8 cellular contexts compared by ENCODE assay signal in the genomic region with DNA sequence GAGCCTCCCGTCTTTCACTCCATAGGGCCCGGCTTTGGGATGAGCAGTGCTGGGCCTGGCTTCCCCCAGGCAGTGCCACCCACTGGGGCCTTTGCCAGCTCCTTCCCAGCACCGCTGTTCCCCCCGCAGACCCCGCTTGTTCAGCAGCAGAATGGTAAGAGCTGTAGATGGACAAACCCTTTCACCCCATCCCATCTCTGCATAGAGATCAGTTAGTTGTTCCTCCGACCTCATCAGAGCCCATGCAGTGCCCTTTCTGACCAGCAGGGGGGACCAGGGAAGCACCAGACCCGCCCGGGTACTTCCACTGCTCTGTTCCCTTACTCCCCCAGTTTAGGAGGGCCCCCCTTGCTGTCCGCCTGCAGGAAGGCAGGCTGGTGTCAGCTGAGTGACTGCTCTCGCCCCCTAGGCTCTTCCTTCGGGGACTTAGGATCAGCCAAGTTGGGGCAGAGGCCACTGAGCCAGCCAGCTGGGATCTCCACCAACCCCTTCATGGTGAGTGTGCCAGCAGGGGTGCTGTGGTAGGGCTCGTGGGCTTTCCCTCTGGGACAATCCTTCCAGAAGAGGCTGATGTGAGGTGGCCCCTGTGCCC. TPM values are rescaled to one million over a fixed set of nuclear protein-coding genes. Genes with fewer than 3 reads are reported as not detected.
A peak's percentile ranks its signal among the peaks of the same experiment; 100 is the strongest.
DNase-seq lines count a peak whose midpoint lies in the region; ATAC-seq and TF ChIP-seq lines count a peak whose summit lies in the region.

No MANE protein-coding gene starts in this region.

- DNase-seq in CMK (ENCODE audit: low read depth) (peak; percentile 87), Peyer's patch (peak; percentile 84 to 95 (median 90)), fibroblast of the aortic adventitia (ENCODE audit: low read depth) (peak; percentile 73), tibial nerve (ENCODE audit: low spot score in 2 of 2) (peak; percentile 83 to 95)
- peak; percentile 69 for DNase-seq in activated T-helper 1 cell treated with anti-CD3 and anti-CD28 coated beads, Interleukin-12 subunit alpha, Interleukin-12 subunit beta, Interleukin-2, Interleukin-4 antibody, amounts not matched to agents 30 ng/mL and 10 ng/mL and 1 ng/mL, durations not matched to agents 14 hours and 24 hours and 36 hours (ENCODE audit: low spot score)

- intact Hi-C loops in activated T-helper 1 cell treated with anti-CD3 and anti-CD28 coated beads, Interleukin-12 subunit alpha, Interleukin-12 subunit beta, Interleukin-2, Interleukin-4 antibody, amounts not matched to agents 30 ng/mL and 10 ng/mL and 1 ng/mL, durations not matched to agents 14 hours and 24 hours and 36 hours (cut with micrococcal nuclease): loop anchor here (1.0 to 5.0 kb wide), 3 partner anchors 37 to 161 kb away; no protein-coding TSS in a partner anchor

- no peaks in the 10 kb centered on the region for H3K27me3 Mint-ChIP-seq in activated T-helper 1 cell treated with anti-CD3 and anti-CD28 coated beads, Interleukin-12 subunit alpha, Interleukin-12 subunit beta, Interleukin-2, Interleukin-4 antibody, amounts not matched to agents 30 ng/mL and 10 ng/mL and 1 ng/mL, durations not matched to agents 14 hours and 24 hours and 36 hours (ENCODE audit: insufficient read depth)

- H3K4me1 Mint-ChIP-seq in activated T-helper 1 cell treated with anti-CD3 and anti-CD28 coated beads, Interleukin-12 subunit alpha, Interleukin-12 subunit beta, Interleukin-2, Interleukin-4 antibody, amounts not matched to agents 30 ng/mL and 10 ng/mL and 1 ng/mL, durations not matched to agents 14 hours and 24 hours and 36 hours (ENCODE audit: low read depth): peaks cover 33% of the 10 kb centered on the region

- no peaks in the 10 kb centered on the region for H3K9me3 Mint-ChIP-seq in activated T-helper 1 cell treated with anti-CD3 and anti-CD28 coated beads, Interleukin-12 subunit alpha, Interleukin-12 subunit beta, Interleukin-2, Interleukin-4 antibody, amounts not matched to agents 30 ng/mL and 10 ng/mL and 1 ng/mL, durations not matched to agents 14 hours and 24 hours and 36 hours

- H3K27ac ChIP-seq in Peyer's patch: no peak overlapping the region
- no peak overlapping the region for H3K27ac ChIP-seq in neutrophil
- peak overlapping the region in 2 of 4 donors; percentile 4 to 15 for H3K27ac ChIP-seq in tibial nerve

- no peaks in the 10 kb centered on the region for H3K27me3 ChIP-seq in Peyer's patch
- peaks cover 13% of the 10 kb centered on the region for H3K27me3 ChIP-seq in neutrophil
- H3K27me3 ChIP-seq in tibial nerve: no peaks in the 10 kb centered on the region

- H3K9me3 ChIP-seq in Peyer's patch: no peaks in the 10 kb centered on the region
- no peaks in the 10 kb centered on the region for H3K9me3 ChIP-seq in neutrophil
- H3K9me3 ChIP-seq in tibial nerve: no peaks in the 10 kb centered on the region

- peaks cover 17% of the 10 kb centered on the region for H3K36me3 Mint-ChIP-seq in activated T-helper 1 cell treated with anti-CD3 and anti-CD28 coated beads, Interleukin-12 subunit alpha, Interleukin-12 subunit beta, Interleukin-2, Interleukin-4 antibody, amounts not matched to agents 30 ng/mL and 10 ng/mL and 1 ng/mL, durations not matched to agents 14 hours and 24 hours and 36 hours (ENCODE audit: low read depth)

- peak; percentile 91 to 98 (median 94) for TF ChIP-seq CTCF in Peyer's patch (IDR thresholded peaks at IDR 0.05)
- peak; percentile 99 for TF ChIP-seq CTCF in fibroblast of the aortic adventitia (IDR thresholded peaks at IDR 0.05; ENCODE audit: insufficient read depth, low read length)
- peak; percentile 98 for TF ChIP-seq CTCF in neutrophil (IDR thresholded peaks at IDR 0.05)
- TF ChIP-seq CTCF in tibial nerve (IDR thresholded peaks at IDR 0.05): peak; percentile 92 to 99 (median 95)

- H3K27ac Mint-ChIP-seq in activated T-helper 1 cell treated with anti-CD3 and anti-CD28 coated beads, Interleukin-12 subunit alpha, Interleukin-12 subunit beta, Interleukin-2, Interleukin-4 antibody, amounts not matched to agents 30 ng/mL and 10 ng/mL and 1 ng/mL, durations not matched to agents 14 hours and 24 hours and 36 hours: peak overlapping the region; percentile 24

- peak in 1 of 2 donors; percentile 17 for TF ChIP-seq EP300 in tibial nerve (IDR thresholded peaks at IDR 0.05)

- 25 to 34% methylated on average over 11 to 12 of the region's 12 CpGs for WGBS in tibial nerve, 2 donors

- TF ChIP-seq POLR2A in Peyer's patch (IDR thresholded peaks at IDR 0.05) (no peak), tibial nerve (IDR thresholded peaks at IDR 0.05) (no peak)

- H3K36me3 ChIP-seq in Peyer's patch (peaks cover 0 to 28% (median 0%) of the 10 kb centered on the region in 3 donors), neutrophil (no peaks in the 10 kb centered on the region), tibial nerve (peaks cover 0 to 59% (median 0%) of the 10 kb centered on the region in 3 donors)

- ATAC-seq in HG02588 (IDR thresholded peaks at IDR 0.05; ENCODE audit: unreplicated experiment) (peak; percentile 45), GM18907 (IDR thresholded peaks at IDR 0.05; ENCODE audit: unreplicated experiment) (no peak)

- H3K4me3 Mint-ChIP-seq in activated T-helper 1 cell treated with anti-CD3 and anti-CD28 coated beads, Interleukin-12 subunit alpha, Interleukin-12 subunit beta, Interleukin-2, Interleukin-4 antibody, amounts not matched to agents 30 ng/mL and 10 ng/mL and 1 ng/mL, durations not matched to agents 14 hours and 24 hours and 36 hours: no peak overlapping the region

- H3K4me1 ChIP-seq in Peyer's patch (peaks cover 0 to 27% (median 6%) of the 10 kb centered on the region in 4 donors), neutrophil (ENCODE audit: control insufficient read depth in 1 of 2, insufficient read depth in 1 of 2, low read depth in 1 of 2, low read length in 1 of 2) (peaks cover 2 to 5% of the 10 kb centered on the region in 2 experiments), tibial nerve (peaks cover 0 to 43% (median 7%) of the 10 kb centered on the region in 4 donors)

- H3K4me3 ChIP-seq in Peyer's patch: no peak overlapping the region
- H3K4me3 ChIP-seq in fibroblast of the aortic adventitia (ENCODE audit: low read depth, low read length): no peak overlapping the region
- H3K4me3 ChIP-seq in neutrophil (ENCODE audit: low read depth in 1 of 2, low read length in 1 of 2): no peak overlapping the region
- H3K4me3 ChIP-seq in tibial nerve: no peak overlapping the region

RNA-seq across cellular contexts. Expression of gene SAP25, which starts 9.8 kb away (rescaled TPM):
- total RNA-seq in Peyer's patch: 10 to 100 TPM in 3 of 4 donors, 1 to 10 TPM in 1; 2.5 to 18.2 (median 13.4) TPM
- 9.1 and 11.2 TPM in 2 replicates for total RNA-seq in activated T-helper 1 cell treated with anti-CD3 and anti-CD28 coated beads, Interleukin-12 subunit alpha, Interleukin-12 subunit beta, Interleukin-2, Interleukin-4 antibody, amounts not matched to agents 30 ng/mL and 10 ng/mL and 1 ng/mL, durations not matched to agents 14 hours and 24 hours and 36 hours
- not detected in 2 replicates for total RNA-seq in fibroblast of the aortic adventitia (ENCODE audit: low replicate concordance)
- 1 to 10 TPM; 2.4 to 8.4 (median 4.6) TPM for total RNA-seq in tibial nerve

RNA-seq across cellular contexts. Expression of gene LRCH4, which starts 22.0 kb away (rescaled TPM):
- total RNA-seq in Peyer's patch (100 to 1,000 TPM in 3 of 4 donors, 10 to 100 TPM in 1; 76.7 to 232 (median 156) TPM), fibroblast of the aortic adventitia (ENCODE audit: low replicate concordance) (9.4 and 21.3 TPM in 2 replicates), tibial nerve (100 to 1,000 TPM; 135 to 174 (median 170) TPM)
- total RNA-seq in activated T-helper 1 cell treated with anti-CD3 and anti-CD28 coated beads, Interleukin-12 subunit alpha, Interleukin-12 subunit beta, Interleukin-2, Interleukin-4 antibody, amounts not matched to agents 30 ng/mL and 10 ng/mL and 1 ng/mL, durations not matched to agents 14 hours and 24 hours and 36 hours: 104 and 107 TPM in 2 replicates

RNA-seq across cellular contexts. Expression of gene FBXO24, which starts 22.2 kb away (rescaled TPM):
- total RNA-seq in Peyer's patch (1 to 10 TPM in 2 of 4 donors, not detected in 2; 1.1 to 2.8 TPM), fibroblast of the aortic adventitia (ENCODE audit: low replicate concordance) (0.54 TPM in 1 of 2 replicates, not detected in the other), tibial nerve (1 to 10 TPM in 1 of 4 donors, under 1 TPM in 2, not detected in 1; 0.30 to 2.2 (median 0.84) TPM)
- 0.27 and 0.41 TPM in 2 replicates for total RNA-seq in activated T-helper 1 cell treated with anti-CD3 and anti-CD28 coated beads, Interleukin-12 subunit alpha, Interleukin-12 subunit beta, Interleukin-2, Interleukin-4 antibody, amounts not matched to agents 30 ng/mL and 10 ng/mL and 1 ng/mL, durations not matched to agents 14 hours and 24 hours and 36 hours

RNA-seq across cellular contexts. Expression of gene AGFG2, which starts 24.9 kb away (rescaled TPM):
- total RNA-seq in Peyer's patch: 10 to 100 TPM; 38.4 to 63.6 (median 49.9) TPM
- total RNA-seq in activated T-helper 1 cell treated with anti-CD3 and anti-CD28 coated beads, Interleukin-12 subunit alpha, Interleukin-12 subunit beta, Interleukin-2, Interleukin-4 antibody, amounts not matched to agents 30 ng/mL and 10 ng/mL and 1 ng/mL, durations not matched to agents 14 hours and 24 hours and 36 hours: 113 and 124 TPM in 2 replicates
- total RNA-seq in fibroblast of the aortic adventitia (ENCODE audit: low replicate concordance): 10.7 and 19.3 TPM in 2 replicates
- total RNA-seq in tibial nerve: 10 to 100 TPM; 17.1 to 54.6 (median 35.0) TPM

RNA-seq across cellular contexts. Expression of gene PCOLCE, which starts 38.3 kb away (rescaled TPM):
- total RNA-seq in Peyer's patch (10 to 100 TPM in 2 of 4 donors, 1 to 10 TPM in 2; 1.8 to 53.6 (median 9.8) TPM), fibroblast of the aortic adventitia (ENCODE audit: low replicate concordance) (165 and 286 TPM in 2 replicates), tibial nerve (100 to 1,000 TPM in 3 of 4 donors, 10 to 100 TPM in 1; 55.9 to 155 (median 125) TPM)
- total RNA-seq in activated T-helper 1 cell treated with anti-CD3 and anti-CD28 coated beads, Interleukin-12 subunit alpha, Interleukin-12 subunit beta, Interleukin-2, Interleukin-4 antibody, amounts not matched to agents 30 ng/mL and 10 ng/mL and 1 ng/mL, durations not matched to agents 14 hours and 24 hours and 36 hours: 4.3 and 4.7 TPM in 2 replicates
